Comparison of ENCODE assay signal across 4 cellular contexts in genomic region chr12:47159348-47159747, GRCh38.
"Had no signal": no experiment of that assay in that cellular context is flagged by ENCODE, and none has a peak within 500 bp of the region (broad histone marks: within the 10 kb centered on the region; RNA-seq: fewer than 3 reads in every experiment).

No MANE protein-coding gene starts in this region.

- H3K4me1 Mint-ChIP-seq: GM23338 had no signal

- DNase-seq: H9, HCEC 1CT had no signal

- H3K27ac Mint-ChIP-seq: GM23338, H9 had no signal

- H3K27me3 Mint-ChIP-seq: IgD-negative memory B cell had no signal

- ATAC-seq: GM23338 had no signal

- H3K4me3 Mint-ChIP-seq: GM23338, H9, IgD-negative memory B cell had no signal
